Comparison of ENCODE assay signal across 26 cellular contexts in genomic region chr11:63910605-63911195, GRCh38. TPM values are rescaled to one million over a fixed set of nuclear protein-coding genes. Genes with fewer than 3 reads are reported as not detected.
DNase-seq lines count a peak whose midpoint lies in the region; ATAC-seq, FAIRE-seq and TF ChIP-seq lines count a peak whose summit lies in the region.
"Had no signal": no experiment of that assay in that cellular context is flagged by ENCODE, and none has a peak within 500 bp of the region (broad histone marks: within the 10 kb centered on the region; RNA-seq: fewer than 3 reads in every experiment).

No MANE protein-coding gene starts in this region.

- no TSS peak for BruUV-seq in PC-3 (replicated peaks; lab: Mats Ljungman, UMichigan)

- H3F3A ChIP-seq in smooth muscle cell (ENCODE audit: low read depth), result peaks cover 13% of the 10 kb centered on the region
- H3F3A ChIP-seq in PC-3 (ENCODE audit: low read length, unreplicated experiment), result no peaks in the 10 kb centered on the region

- no peak overlapping the region for H3K4me3 ChIP-seq in kidney (ENCODE audit: low read length in 2 of 2)
- H3K4me3 ChIP-seq in smooth muscle cell, result no peak overlapping the region
- no peak overlapping the region for H3K4me3 ChIP-seq in PC-3 (ENCODE audit: low read length)
- H3K4me3 ChIP-seq: A549, esophagus squamous epithelium, gastrocnemius medialis, upper lobe of right lung had no signal

- no peak overlapping the region for H3K4me2 ChIP-seq in smooth muscle cell
- no peak overlapping the region for H3K4me2 ChIP-seq in PC-3 (ENCODE audit: low read length)
- H3K4me2 ChIP-seq: A549 had no signal

- no peak for FAIRE-seq in kidney (lab: Jason Lieb, UNC)
- FAIRE-seq: A549, astrocyte, keratinocyte had no signal

- peaks cover 0 to 3% of the 10 kb centered on the region in 2 donors for H3K4me1 ChIP-seq in kidney (ENCODE audit: control insufficient read depth in 1 of 2, insufficient read depth in 1 of 2, low read depth in 1 of 2, low read length in 2 of 2)
- H3K4me1 ChIP-seq in smooth muscle cell (ENCODE audit: low read depth), result peaks cover 35% of the 10 kb centered on the region
- no peaks in the 10 kb centered on the region for H3K4me1 ChIP-seq in PC-3 (ENCODE audit: insufficient read depth, low read length)
- H3K4me1 ChIP-seq: parathyroid adenoma had no signal

- intact Hi-C loops in kidney (cut with DNase I) (no loop called here), posterior vena cava (cut with DNase I) (no loop called here), PC-3 (cut with micrococcal nuclease) (no loop called here)

- no peaks in the 10 kb centered on the region for H3K27me3 ChIP-seq in smooth muscle cell (ENCODE audit: low read depth)
- H3K27me3 ChIP-seq in PC-3 (ENCODE audit: low read length), result no peaks in the 10 kb centered on the region
- H3K27me3 ChIP-seq: BE2C, gastrocnemius medialis, upper lobe of right lung had no signal

- H3K9ac ChIP-seq in kidney (ENCODE audit: low read length in 2 of 2) (no peak overlapping the region), smooth muscle cell (ENCODE audit: low read depth) (no peak overlapping the region), PC-3 (ENCODE audit: low read length) (no peak overlapping the region)
- H3K9ac ChIP-seq: parathyroid adenoma had no signal

- CTCF ChIA-PET in PC-3 (lab: Charles Lee), result no interaction called here

- DNase-seq in NCI-H2171 treated with DMSO at 0.1 percent for 48 hours (lab: John Stamatoyannopoulos, UW) (peak; percentile 28), NCI-H2171 (lab: John Stamatoyannopoulos, UW) (no peak), kidney (peak; percentile 68), smooth muscle cell (lab: John Stamatoyannopoulos, UW; ENCODE audit: unreplicated experiment) (no peak), posterior vena cava (ENCODE audit: low spot score) (no peak), PC-3 (no peak)
- DNase-seq: activated CD4-positive, alpha-beta T cell treated with anti-CD3 and anti-CD28 coated beads for 4 hours; activated T-cell treated with anti-CD3 and anti-CD28 coated beads, Interleukin-2, amount 50 U/mL, for 48 hours; COR-L47; effector memory CD8-positive, alpha-beta T cell; esophagus squamous epithelium; gastrocnemius medialis; mammary epithelial cell; stimulated activated CD4-positive, alpha-beta T cell treated with anti-CD3 and anti-CD28 coated beads, Interleukin-15, amount 100 ng/mL, for 24 hours; upper lobe of right lung had no signal

- TF ChIP-seq CTCF in VCaP (conservative IDR thresholded peaks at IDR 0.05), result no peak
- TF ChIP-seq CTCF in kidney (IDR thresholded peaks at IDR 0.05; ENCODE audit: borderline replicate concordance, extremely low read depth, insufficient read depth), result no peak
- no peak for TF ChIP-seq CTCF in smooth muscle cell (IDR thresholded peaks at IDR 0.05; ENCODE audit: borderline replicate concordance, insufficient read depth, poor library complexity, severe bottlenecking)
- no peak for TF ChIP-seq CTCF in PC-3 (conservative IDR thresholded peaks at IDR 0.05; ENCODE audit: low read depth, low read length)

- H3K36me3 ChIP-seq in kidney (ENCODE audit: control insufficient read depth in 1 of 2, insufficient read depth in 2 of 2, low read length in 2 of 2) (peaks cover 7 to 8% of the 10 kb centered on the region in 2 donors), smooth muscle cell (ENCODE audit: low read depth) (no peaks in the 10 kb centered on the region), PC-3 (ENCODE audit: low read depth, low read length) (peaks cover 13% of the 10 kb centered on the region; the same call in 1 of the 2 replicates)

- H3K9me2 ChIP-seq in PC-3 (replicated peaks; ENCODE audit: low read length), result no peaks in the 10 kb centered on the region

- no peaks in the 10 kb centered on the region for H3K79me2 ChIP-seq in smooth muscle cell (ENCODE audit: low read depth)
- H3K79me2 ChIP-seq in PC-3 (ENCODE audit: low read length), result no peaks in the 10 kb centered on the region
- H3K79me2 ChIP-seq: parathyroid adenoma had no signal

- ATAC-seq in HG03039 (IDR thresholded peaks at IDR 0.05; ENCODE audit: unreplicated experiment) (no peak), PC-3 (no peak)
- ATAC-seq: activated naive CD4-positive, alpha-beta T cell treated with anti-CD3 and anti-CD28 coated beads, Interleukin-2, amount 50 U/mL, for 72 hours; effector memory CD8-positive, alpha-beta T cell; gastrocnemius medialis; Right ventricle myocardium inferior had no signal

- H3K9me3 ChIP-seq in kidney (ENCODE audit: control insufficient read depth in 1 of 2, low read length in 2 of 2) (no peaks in the 10 kb centered on the region), smooth muscle cell (replicated peaks; ENCODE audit: low read depth) (no peaks in the 10 kb centered on the region), PC-3 (ENCODE audit: low read length) (no peaks in the 10 kb centered on the region)
- H3K9me3 ChIP-seq: A549, BE2C, esophagus squamous epithelium, gastrocnemius medialis, upper lobe of right lung had no signal

- WGBS in smooth muscle cell (ENCODE audit: low lambda C conversion rate), result 47% methylated on average over 2 of the region's 9 CpGs

- H4K20me1 ChIP-seq in smooth muscle cell (ENCODE audit: low read depth), result peaks cover 12% of the 10 kb centered on the region
- H4K20me1 ChIP-seq in PC-3 (ENCODE audit: low read length), result no peaks in the 10 kb centered on the region

- POLR2A ChIA-PET in PC-3 (lab: Charles Lee; ENCODE audit: unreplicated experiment), result no interaction called here

- H3K27ac ChIP-seq in VCaP (peak overlapping the region; percentile 25), kidney (ENCODE audit: low read depth in 2 of 2, low read length in 2 of 2) (no peak overlapping the region), smooth muscle cell (ENCODE audit: low read depth) (peak overlapping the region; percentile 31), PC-3 (ENCODE audit: low read length) (no peak overlapping the region)
- H3K27ac ChIP-seq: gastrocnemius medialis, HL-60, parathyroid adenoma, upper lobe of right lung had no signal

- H2AFZ ChIP-seq in smooth muscle cell (ENCODE audit: low read depth) (no peak overlapping the region), PC-3 (ENCODE audit: low read length) (no peak overlapping the region)
- H2AFZ ChIP-seq: parathyroid adenoma had no signal

RNA-seq across cellular contexts. Expression of gene RCOR2, which starts 6.3 kb away (rescaled TPM):
- total RNA-seq in kidney, result 0.76 TPM
- 0.86 TPM for polyA plus RNA-seq in kidney (ENCODE audit: insufficient read depth, low read depth, low replicate concordance)
- 5.5 and 8.5 TPM in 2 replicates for total RNA-seq in smooth muscle cell
- 8.3 and 8.7 TPM in 2 replicates for polyA plus RNA-seq in smooth muscle cell
- 1 to 10 TPM in 1 of 2 donors, under 1 TPM in 1; 0.95 to 2.7 TPM for total RNA-seq in posterior vena cava
- total RNA-seq in PC-3 (2014; rRNA removed), result 1.2 and 1.4 TPM in 2 replicates
- polyA plus RNA-seq: IgD-negative memory B cell had no signal

RNA-seq across cellular contexts. Expression of gene NAA40, which starts 28.1 kb away (rescaled TPM):
- total RNA-seq in kidney (27.2 TPM), smooth muscle cell (11.3 and 16.5 TPM in 2 replicates), posterior vena cava (10 to 100 TPM; 10.3 to 11.3 TPM), PC-3 (2014; rRNA removed) (20.9 and 26.7 TPM in 2 replicates)
- polyA plus RNA-seq in kidney (ENCODE audit: insufficient read depth, low read depth, low replicate concordance) (11.8 TPM), smooth muscle cell (7.6 and 11.1 TPM in 2 replicates)

Comparison
In these comparisons a context has a peak if more than half of its experiments do, and no peak if none do; other contexts are left out.
1. DNase-seq: peak in NCI-H2171 treated with DMSO at 0.1 percent for 48 hours (single experiment) and kidney (single experiment); none in NCI-H2171 (single experiment), smooth muscle cell (single experiment), posterior vena cava (single experiment) and PC-3 (single experiment).
2. H3K27ac ChIP-seq: peak in VCaP (single experiment) and smooth muscle cell (single experiment); none in kidney (0 of 2) and PC-3 (single experiment).